In genomic region chr2:194424683-194425209, GRCh38 we compare ENCODE assay signal across 21 cellular contexts.
DNase-seq lines count a peak whose midpoint lies in the region; ATAC-seq, FAIRE-seq and TF ChIP-seq lines count a peak whose summit lies in the region.
"Had no signal": no experiment of that assay in that cellular context is flagged by ENCODE, and none has a peak within 500 bp of the region (broad histone marks: within the 10 kb centered on the region; RNA-seq: fewer than 3 reads in every experiment).

No MANE protein-coding gene starts in this region.

- CTCF ChIA-PET in SK-N-SH (lab: Yijun Ruan, JAX), result no interaction called here

- H3F3A ChIP-seq in SK-N-SH (replicated peaks; ENCODE audit: insufficient read depth), result no peaks in the 10 kb centered on the region

- FAIRE-seq in D721Med (lab: Jason Lieb, UNC) (peak; percentile 21), keratinocyte (lab: Jason Lieb, UNC) (no peak)
- FAIRE-seq: H1, HepG2 had no signal

- H2AFZ ChIP-seq in SK-N-SH (ENCODE audit: low read depth) (no peak overlapping the region), keratinocyte (ENCODE audit: control insufficient read depth, low read length) (peak overlapping the region; percentile 42)

- no peak overlapping the region for H3K27ac ChIP-seq in SK-N-SH (ENCODE audit: low read depth in 2 of 2, low read length in 1 of 2)
- H3K27ac ChIP-seq in keratinocyte (ENCODE audit: control insufficient read depth, insufficient read depth, low read length), result no peak overlapping the region
- H3K27ac ChIP-seq in left ventricle myocardium inferior (replicated peaks), result no peak overlapping the region
- H3K27ac ChIP-seq: SK-N-MC had no signal

- ATAC-seq in HG03095 (IDR thresholded peaks at IDR 0.05; ENCODE audit: unreplicated experiment), result no peak
- ATAC-seq: HepG2 had no signal

- H3K4me3 ChIP-seq in SK-N-SH (ENCODE audit: low read depth in 2 of 2, low read length in 1 of 2) (no peak overlapping the region), keratinocyte (ENCODE audit: control insufficient read depth in 2 of 3, extremely low read depth in 1 of 3, insufficient read depth in 2 of 3, low read depth in 1 of 3, low read length in 3 of 3) (no peak overlapping the region), left ventricle myocardium inferior (no peak overlapping the region)
- H3K4me3 ChIP-seq: SK-N-MC had no signal

- POLR2A ChIA-PET in SK-N-SH (lab: Yijun Ruan, JAX), result no interaction called here

- no peaks in the 10 kb centered on the region for H3K27me3 ChIP-seq in SK-N-SH (ENCODE audit: insufficient read depth)
- no peaks in the 10 kb centered on the region for H3K27me3 ChIP-seq in keratinocyte (ENCODE audit: control insufficient read depth, extremely low read depth, insufficient read depth, low read length)
- H3K27me3 ChIP-seq in left ventricle myocardium inferior (ENCODE audit: low read depth), result no peaks in the 10 kb centered on the region

- no peaks in the 10 kb centered on the region for H3K9me1 ChIP-seq in keratinocyte (ENCODE audit: control insufficient read depth, extremely low read depth, insufficient read depth, low read length)

- intact Hi-C loops in left ventricle myocardium inferior (cut with micrococcal nuclease), result no loop called here

- TF ChIP-seq CTCF in D721Med (IDR thresholded peaks at IDR 0.05; ENCODE audit: insufficient read depth, missing control alignments), result no peak
- no peak for TF ChIP-seq CTCF in SK-N-SH (IDR thresholded peaks at IDR 0.05)
- TF ChIP-seq CTCF in keratinocyte (optimal IDR thresholded peaks at IDR 0.05 in 1 of 3, IDR thresholded peaks at IDR 0.05 in 1 of 3, conservative IDR thresholded peaks at IDR 0.05 in 1 of 3; ENCODE audit: extremely low read depth in 1 of 3, insufficient read depth in 2 of 3, low read length in 3 of 3), result no peak
- TF ChIP-seq CTCF in left ventricle myocardium inferior (IDR thresholded peaks at IDR 0.05; ENCODE audit: borderline replicate concordance), result no peak

- H3K9me2 ChIP-seq in SK-N-SH, result no peaks in the 10 kb centered on the region

- dilution Hi-C loops in keratinocyte (cut with MboI; ENCODE audit: extremely low pct_ligation_motif_present, low sequenced_read_pairs), result no loop called here

- H3K36me3 ChIP-seq in SK-N-SH (replicated peaks in 1 of 2; ENCODE audit: control insufficient read depth in 1 of 2, insufficient read depth in 2 of 2, low read length in 1 of 2) (no peaks in the 10 kb centered on the region), keratinocyte (ENCODE audit: control insufficient read depth in 2 of 2, extremely low read depth in 1 of 2, insufficient read depth in 2 of 2, low read length in 2 of 2) (no peaks in the 10 kb centered on the region), left ventricle myocardium inferior (no peaks in the 10 kb centered on the region)

- H3K9ac ChIP-seq in SK-N-SH (no peak overlapping the region), keratinocyte (ENCODE audit: control insufficient read depth, extremely low read depth, insufficient read depth, low read length) (no peak overlapping the region)

- H3K9me3 ChIP-seq in SK-N-SH, result no peaks in the 10 kb centered on the region
- H3K9me3 ChIP-seq in keratinocyte (ENCODE audit: control insufficient read depth, low read depth, low read length), result no peaks in the 10 kb centered on the region
- H3K9me3 ChIP-seq in left ventricle myocardium inferior (replicated peaks), result peaks cover 6% of the 10 kb centered on the region

- 0 out of 2 replicates have a peak overlapping the region, but pooled peaks have one; percentile 17 for H3K4me2 ChIP-seq in SK-N-SH
- H3K4me2 ChIP-seq in keratinocyte (ENCODE audit: control insufficient read depth, extremely low read depth, insufficient read depth, low read depth, low read length), result peak overlapping the region; percentile 49

- no peak for TF ChIP-seq EP300 in SK-N-SH (IDR thresholded peaks at IDR 0.05; ENCODE audit: borderline replicate concordance in 1 of 2, low read depth in 1 of 2, low read length in 1 of 2)

- WGBS in SK-N-SH (ENCODE audit: low lambda C conversion rate), result 4% methylated on average over 3 of the region's 3 CpGs

- DNase-seq in D721Med (ENCODE audit: insufficient read length, low spot score) (no peak), NCI-H2227 (lab: John Stamatoyannopoulos, UW; ENCODE audit: unreplicated experiment) (peak; percentile 47), SK-N-SH (no peak), keratinocyte (ENCODE audit: low read depth, low spot score) (no peak), NAMALWA (ENCODE audit: low spot score) (no peak), left ventricle myocardium inferior (no peak), H4 (ENCODE audit: low spot score) (no peak)
- DNase-seq: C1 segment of cervical spinal cord, DMS79 treated with DMSO at 0.1 percent for 48 hours, KG1, NCI-H1092, NCI-H1436 treated with DMSO at 0.1 percent for 48 hours, NCI-H2029 treated with DMSO at 0.1 percent for 48 hours, NCI-H226, NCI-H526 treated with DMSO at 0.1 percent for 48 hours, Right ventricle myocardium superior, T-helper 1 cell had no signal

- H3K79me2 ChIP-seq in SK-N-SH (ENCODE audit: insufficient read depth), result no peaks in the 10 kb centered on the region
- H3K79me2 ChIP-seq in keratinocyte (ENCODE audit: control insufficient read depth, insufficient read depth, low read length), result no peaks in the 10 kb centered on the region

- H4K20me1 ChIP-seq in SK-N-SH (ENCODE audit: insufficient read depth) (no peaks in the 10 kb centered on the region), keratinocyte (ENCODE audit: control insufficient read depth, extremely low read depth, insufficient read depth, low read length) (no peaks in the 10 kb centered on the region)

- H3K4me1 ChIP-seq in SK-N-SH (ENCODE audit: control insufficient read depth in 1 of 2, insufficient read depth in 2 of 2, low read depth in 1 of 2, low read length in 1 of 2) (no peaks in the 10 kb centered on the region), keratinocyte (ENCODE audit: control insufficient read depth, extremely low read depth, insufficient read depth, low read length) (no peaks in the 10 kb centered on the region), left ventricle myocardium inferior (no peaks in the 10 kb centered on the region)

- no peak for TF ChIP-seq RAD21 in SK-N-SH (IDR thresholded peaks at IDR 0.05; ENCODE audit: low read length)

TF ChIP-seq in SK-N-SH, 30 proteins besides CTCF, POLR2A, EP300 and RAD21:
- TF ChIP-seq FOXM1 (IDR thresholded peaks at IDR 0.05; ENCODE audit: low read depth), result no peak
- TF ChIP-seq MXI1 (IDR thresholded peaks at IDR 0.05; ENCODE audit: low read depth, low read length), result no peak
- no peak for TF ChIP-seq PBX3 (IDR thresholded peaks at IDR 0.05)
- TF ChIP-seq, protein P1, sequence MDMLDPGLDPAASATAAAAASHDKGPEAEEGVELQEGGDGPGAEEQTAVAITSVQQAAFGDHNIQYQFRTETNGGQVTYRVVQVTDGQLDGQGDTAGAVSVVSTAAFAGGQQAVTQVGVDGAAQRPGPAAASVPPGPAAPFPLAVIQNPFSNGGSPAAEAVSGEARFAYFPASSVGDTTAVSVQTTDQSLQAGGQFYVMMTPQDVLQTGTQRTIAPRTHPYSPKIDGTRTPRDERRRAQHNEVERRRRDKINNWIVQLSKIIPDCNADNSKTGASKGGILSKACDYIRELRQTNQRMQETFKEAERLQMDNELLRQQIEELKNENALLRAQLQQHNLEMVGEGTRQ (IDR thresholded peaks at IDR 0.05; ENCODE audit: borderline replicate concordance, low read depth, low read length), result no peak
- no peak for TF ChIP-seq POLR2AphosphoS5 (IDR thresholded peaks at IDR 0.05; ENCODE audit: low read depth, low read length)
- TF ChIP-seq MEF2A (IDR thresholded peaks at IDR 0.05; ENCODE audit: borderline replicate concordance, low read depth), result no peak
- no peak for TF ChIP-seq GABPA (IDR thresholded peaks at IDR 0.05; ENCODE audit: low read depth)
